8 cellular contexts compared by ENCODE assay signal in genomic region chr19:6516659-6517291, GRCh38. TPM values are rescaled to one million over a fixed set of nuclear protein-coding genes. Genes with fewer than 3 reads are reported as not detected.
DNase-seq lines count a peak whose midpoint lies in the region; ATAC-seq and TF ChIP-seq lines count a peak whose summit lies in the region.

No MANE protein-coding gene starts in this region.

- peak overlapping the region; percentile 97 for H3K4me2 ChIP-seq in BLaER1

- DNase-seq in RPMI7951 (ENCODE audit: low read depth): peak; percentile 76
- peak; percentile 83 to 90 for DNase-seq in activated T-helper 1 cell treated with anti-CD3 and anti-CD28 coated beads, Interleukin-2, amount 50 U/mL, for 16 hours (ENCODE audit: low read depth in 1 of 2, low spot score in 1 of 2)
- DNase-seq in fibroblast of mammary gland (ENCODE audit: low read depth): peak; percentile 72
- peak; percentile 74 to 96 (median 88) for DNase-seq in naive thymus-derived CD8-positive, alpha-beta T cell
- DNase-seq in stimulated activated CD8-positive, alpha-beta memory T cell treated with anti-CD3 and anti-CD28 coated beads, Interleukin-7, amount 100 ng/mL, for 48 hours (ENCODE audit: extremely low read depth in 1 of 2, low read depth in 1 of 2): peak; percentile 74 to 87

- no peaks in the 10 kb centered on the region for H3K36me3 Mint-ChIP-seq in naive thymus-derived CD8-positive, alpha-beta T cell

- H3K4me3 ChIP-seq in BLaER1 (peak overlapping the region; percentile 85), HUES64 (ENCODE audit: low read length) (peak overlapping the region; percentile 65), fibroblast of mammary gland (ENCODE audit: control insufficient read depth, low read depth, low read length) (peak overlapping the region; percentile 60)

- H3K36me3 ChIP-seq in BLaER1 (no peaks in the 10 kb centered on the region), HUES64 (ENCODE audit: insufficient read depth, low read length) (no peaks in the 10 kb centered on the region)

- peaks cover 28% of the 10 kb centered on the region for H3K4me1 ChIP-seq in BLaER1
- no peaks in the 10 kb centered on the region; the same call in 1 of the 2 replicates for H3K4me1 ChIP-seq in HUES64 (ENCODE audit: insufficient read depth, low read length)

- no peaks in the 10 kb centered on the region for H3K9me3 Mint-ChIP-seq in naive thymus-derived CD8-positive, alpha-beta T cell

- peak overlapping the region; percentile 49 to 91 (median 82) for H3K27ac Mint-ChIP-seq in naive thymus-derived CD8-positive, alpha-beta T cell

- POLR2A ChIA-PET in naive thymus-derived CD8-positive, alpha-beta T cell (lab: Charles Lee): interaction anchor here (0.6 to 1.6 kb wide), 9 partner anchors 13 to 347 kb away, joined by 3 to 9 read pairs (median 4); partner anchors contain the start of genes DENND1C, KHSRP and TNFSF9

- H3K27ac ChIP-seq in BLaER1 (peak overlapping the region; percentile 70), HUES64 (ENCODE audit: low read depth, low read length) (no peak overlapping the region)

- peak overlapping the region; percentile 83 to 99 (median 97) for H3K4me3 Mint-ChIP-seq in naive thymus-derived CD8-positive, alpha-beta T cell

- 5% methylated on average over 38 of the region's 38 CpGs for WGBS in HUES64

- TF ChIP-seq CTCF in fibroblast of mammary gland (conservative IDR thresholded peaks at IDR 0.05; ENCODE audit: control insufficient read depth, insufficient read depth, low read depth, low read length): peak; percentile 84

- H3K9me3 ChIP-seq in BLaER1: no peaks in the 10 kb centered on the region
- H3K9me3 ChIP-seq in HUES64 (ENCODE audit: insufficient read depth, low read depth, low read length): no peaks in the 10 kb centered on the region

- H3K27me3 Mint-ChIP-seq in naive thymus-derived CD8-positive, alpha-beta T cell: no peaks in the 10 kb centered on the region

- H3K9ac ChIP-seq in BLaER1 (peak overlapping the region; percentile 83), HUES64 (ENCODE audit: low read depth, low read length) (no peak overlapping the region)

- ATAC-seq in GM19397 (IDR thresholded peaks at IDR 0.05; ENCODE audit: unreplicated experiment): peak; percentile 44
- ATAC-seq in naive thymus-derived CD8-positive, alpha-beta T cell: peak; percentile 93

- H3K27me3 ChIP-seq in BLaER1 (no peaks in the 10 kb centered on the region), HUES64 (ENCODE audit: insufficient read depth, low read length) (no peaks in the 10 kb centered on the region)

- peaks cover 22 to 41% (median 34%) of the 10 kb centered on the region in 4 donors for H3K4me1 Mint-ChIP-seq in naive thymus-derived CD8-positive, alpha-beta T cell

- no peaks in the 10 kb centered on the region for H4K20me1 ChIP-seq in BLaER1

RNA-seq across cellular contexts. Expression of gene TNFSF9, which starts 14.1 kb away (rescaled TPM):
- 1.5 TPM for polyA plus RNA-seq in HUES64 (2013, experiment 1 of 2)
- 1.8 TPM for polyA plus RNA-seq in HUES64 (2013, experiment 2 of 2)
- 0.29 and 0.96 TPM in 2 replicates for total RNA-seq in RPMI7951 (2014; rRNA removed; shearing (Covaris generic))
- total RNA-seq in naive thymus-derived CD8-positive, alpha-beta T cell: 1 to 10 TPM in 1 of 2 experiments, under 1 TPM in 1; 0.30 to 1.0 TPM
- under 1 TPM in 2 of 3 donors, not detected in 1; 0.25 to 0.54 TPM for polyA plus RNA-seq in naive thymus-derived CD8-positive, alpha-beta T cell

RNA-seq across cellular contexts. Expression of gene TUBB4A, which starts 14.7 kb away (rescaled TPM):
- polyA plus RNA-seq in HUES64 (2013, experiment 1 of 2): 7.4 TPM
- polyA plus RNA-seq in HUES64 (2013, experiment 2 of 2): 10.7 TPM
- 0.20 TPM in 1 of 2 replicates, not detected in the other for total RNA-seq in RPMI7951 (2014; rRNA removed; shearing (Covaris generic))
- 1 to 10 TPM; 7.6 to 8.8 TPM for total RNA-seq in naive thymus-derived CD8-positive, alpha-beta T cell
- 1 to 10 TPM; 2.8 to 7.3 (median 5.2) TPM for polyA plus RNA-seq in naive thymus-derived CD8-positive, alpha-beta T cell

RNA-seq across cellular contexts. Expression of gene DENND1C, which starts 35.2 kb away (rescaled TPM):
- 1.00 TPM for polyA plus RNA-seq in HUES64 (2013, experiment 1 of 2)
- 1.8 TPM for polyA plus RNA-seq in HUES64 (2013, experiment 2 of 2)
- not detected in 2 replicates for total RNA-seq in RPMI7951 (2014; rRNA removed; shearing (Covaris generic))
- total RNA-seq in naive thymus-derived CD8-positive, alpha-beta T cell: 100 to 1,000 TPM; 105 to 110 TPM
- 100 to 1,000 TPM in 1 of 3 donors, 10 to 100 TPM in 2; 35.4 to 106 (median 67.7) TPM for polyA plus RNA-seq in naive thymus-derived CD8-positive, alpha-beta T cell

RNA-seq across cellular contexts. Expression of gene CRB3, which starts 52.7 kb away (rescaled TPM):
- 11.3 TPM for polyA plus RNA-seq in HUES64 (2013, experiment 1 of 2)
- 7.9 TPM for polyA plus RNA-seq in HUES64 (2013, experiment 2 of 2)
- total RNA-seq in RPMI7951 (2014; rRNA removed; shearing (Covaris generic)): not detected in 2 replicates
- total RNA-seq in naive thymus-derived CD8-positive, alpha-beta T cell: 10 to 100 TPM in 1 of 2 experiments, 1 to 10 TPM in 1; 8.5 to 10.5 TPM
- 1 to 10 TPM; 4.3 to 5.8 (median 5.7) TPM for polyA plus RNA-seq in naive thymus-derived CD8-positive, alpha-beta T cell

RNA-seq across cellular contexts. Expression of gene SLC25A23, which starts 57.2 kb away (rescaled TPM):
- 39.8 TPM for polyA plus RNA-seq in HUES64 (2013, experiment 1 of 2)
- 48.6 TPM for polyA plus RNA-seq in HUES64 (2013, experiment 2 of 2)
- total RNA-seq in RPMI7951 (2014; rRNA removed; shearing (Covaris generic)): 17.5 and 20.7 TPM in 2 replicates
- total RNA-seq in naive thymus-derived CD8-positive, alpha-beta T cell: 10 to 100 TPM; 19.0 to 24.5 TPM
- 10 to 100 TPM; 14.6 to 29.6 (median 15.9) TPM for polyA plus RNA-seq in naive thymus-derived CD8-positive, alpha-beta T cell

Comparison
In these comparisons a context has a peak if more than half of its experiments do, and no peak if none do; other contexts are left out.
1. RNA of gene DENND1C, which starts 35.2 kb away (total RNA-seq): 105 to 110 TPM in naive thymus-derived CD8-positive, alpha-beta T cell; not detected in RPMI7951; every median in the first group is over 100 times any median in the second.
2. Peak in every context shown above with its lines, with median percentiles within 50 percentile points of each other: H3K4me3 ChIP-seq and DNase-seq.